In the genomic region with DNA sequence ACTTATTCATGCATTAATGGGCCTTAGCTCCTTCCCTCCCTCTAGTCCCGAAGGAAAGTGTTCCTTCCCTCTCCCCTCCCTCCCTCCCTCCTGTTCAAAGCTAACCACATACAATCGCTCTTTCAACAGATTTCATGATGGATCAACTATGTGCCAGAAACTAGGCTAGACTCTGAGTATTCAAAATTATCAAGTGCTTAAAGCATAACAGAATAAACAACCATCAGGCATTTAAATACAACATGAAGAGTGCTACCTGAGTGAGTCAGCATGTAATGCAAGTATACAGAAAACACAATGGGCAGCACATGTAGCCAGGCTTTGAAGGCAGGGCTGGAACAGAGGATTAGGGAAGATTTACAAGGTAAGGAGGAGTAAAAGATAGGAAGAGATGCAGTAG, we compare ENCODE assay signal across 20 cellular contexts. TPM values are rescaled to one million over a fixed set of nuclear protein-coding genes. Genes with fewer than 3 reads are reported as not detected.
DNase-seq lines count a peak whose midpoint lies in the region; ATAC-seq and TF ChIP-seq lines count a peak whose summit lies in the region.
"Had no signal": no experiment of that assay in that cellular context is flagged by ENCODE, and none has a peak within 500 bp of the region (broad histone marks: within the 10 kb centered on the region; RNA-seq: fewer than 3 reads in every experiment).

No MANE protein-coding gene starts in this region.

- no peak overlapping the region for H3K4me3 Mint-ChIP-seq in endodermal cell
- H3K4me3 Mint-ChIP-seq: activated CD4-positive, alpha-beta T cell treated with anti-CD3 and anti-CD28 coated beads for 36 hours; effector memory CD8-positive, alpha-beta T cell; natural killer cell treated with Interleukin-12 subunit alpha and Interleukin-12 subunit beta and Interleukin-15 and Interleukin-18, amount 100 ng/mL, for 72 hours had no signal

- POLR2A ChIA-PET in PC-3 (lab: Charles Lee; ENCODE audit: unreplicated experiment) (no interaction called here), GM10248 (lab: Yijun Ruan, JAX) (no interaction called here)

- H2AFZ ChIP-seq in PC-3 (ENCODE audit: low read length), result no peak overlapping the region

- H3K36me3 Mint-ChIP-seq in endodermal cell (ENCODE audit: low read depth), result peaks cover 18% of the 10 kb centered on the region

- H3K27me3 Mint-ChIP-seq in endodermal cell (ENCODE audit: insufficient read depth), result no peaks in the 10 kb centered on the region
- H3K27me3 Mint-ChIP-seq: activated CD4-positive, alpha-beta T cell treated with anti-CD3 and anti-CD28 coated beads for 36 hours; effector memory CD8-positive, alpha-beta T cell; natural killer cell treated with Interleukin-12 subunit alpha and Interleukin-12 subunit beta and Interleukin-15 and Interleukin-18, amount 100 ng/mL, for 72 hours had no signal

- H3K9me2 ChIP-seq in PC-3 (replicated peaks; ENCODE audit: low read length), result no peaks in the 10 kb centered on the region

- H3K27ac Mint-ChIP-seq in endodermal cell, result peak overlapping the region; percentile 2
- H3K27ac Mint-ChIP-seq: activated CD4-positive, alpha-beta T cell treated with anti-CD3 and anti-CD28 coated beads for 36 hours; natural killer cell treated with Interleukin-12 subunit alpha and Interleukin-12 subunit beta and Interleukin-15 and Interleukin-18, amount 100 ng/mL, for 72 hours had no signal

- TF ChIP-seq CTCF in endodermal cell (conservative IDR thresholded peaks at IDR 0.05) (no peak), lower lobe of right lung (IDR thresholded peaks at IDR 0.05) (no peak), PC-3 (conservative IDR thresholded peaks at IDR 0.05; ENCODE audit: low read depth, low read length) (no peak), GM10248 (IDR thresholded peaks at IDR 0.05; ENCODE audit: control extremely low read depth, extremely low read depth, low read depth, missing control alignments) (no peak)

- H3K79me2 ChIP-seq in PC-3 (ENCODE audit: low read length), result peaks cover 50% of the 10 kb centered on the region

- 0 out of 2 replicates have a peak, but pooled peaks cover 8% of the 10 kb centered on the region for H4K20me1 ChIP-seq in PC-3 (ENCODE audit: low read length)

- H3K27ac ChIP-seq in endodermal cell (ENCODE audit: low read depth, low read length) (peak overlapping the region; percentile 13), lower lobe of right lung (no peak overlapping the region), PC-3 (ENCODE audit: low read length) (no peak overlapping the region)
- H3K27ac ChIP-seq: gastroesophageal sphincter, thoracic aorta had no signal

- H3F3A ChIP-seq in PC-3 (ENCODE audit: low read length, unreplicated experiment), result no peaks in the 10 kb centered on the region

- intact Hi-C loops in lower lobe of right lung (cut with DNase I) (no loop called here), PC-3 (cut with micrococcal nuclease) (no loop called here), Right ventricle myocardium inferior (cut with DNase I) (no loop called here)

- H3K4me2 ChIP-seq in PC-3 (ENCODE audit: low read length), result no peak overlapping the region

- H3K4me1 Mint-ChIP-seq in endodermal cell, result peaks cover 22% of the 10 kb centered on the region

- H3K4me1 ChIP-seq in endodermal cell (ENCODE audit: control insufficient read depth, insufficient read depth, low read length), result peaks cover 3% of the 10 kb centered on the region
- H3K4me1 ChIP-seq in lower lobe of right lung, result peaks cover 6% of the 10 kb centered on the region
- no peaks in the 10 kb centered on the region for H3K4me1 ChIP-seq in PC-3 (ENCODE audit: insufficient read depth, low read length)

- WGBS in endodermal cell (ENCODE audit: insufficient coverage in 1 of 2, insufficient read length in 1 of 2), 2 experiments, result 38 to 50% methylated on average over 1 to 2 of the region's 2 CpGs

- peaks cover 21% of the 10 kb centered on the region for H3K36me3 ChIP-seq in endodermal cell (ENCODE audit: control insufficient read depth, insufficient read depth, low read length)
- peaks cover 41% of the 10 kb centered on the region for H3K36me3 ChIP-seq in lower lobe of right lung
- H3K36me3 ChIP-seq in PC-3 (ENCODE audit: low read depth, low read length), result peaks cover 9% of the 10 kb centered on the region; the same call in 1 of the 2 replicates

- CTCF ChIA-PET in PC-3 (lab: Charles Lee), result no interaction called here
- CTCF ChIA-PET in GM10248 (lab: Yijun Ruan, JAX), result interaction anchor here (1.4 to 2.0 kb wide), 2 partner anchors 19 to 54 kb away, joined by 3 to 5 read pairs; no protein-coding TSS in a partner anchor

- H3K9me3 ChIP-seq in endodermal cell (ENCODE audit: control insufficient read depth, low read length) (no peaks in the 10 kb centered on the region), lower lobe of right lung (no peaks in the 10 kb centered on the region), PC-3 (ENCODE audit: low read length) (no peaks in the 10 kb centered on the region)
- H3K9me3 ChIP-seq: gastroesophageal sphincter, psoas muscle, thoracic aorta had no signal

- H3K9me3 Mint-ChIP-seq in endodermal cell, result no peaks in the 10 kb centered on the region
- H3K9me3 Mint-ChIP-seq: effector memory CD8-positive, alpha-beta T cell; natural killer cell treated with Interleukin-12 subunit alpha and Interleukin-12 subunit beta and Interleukin-15 and Interleukin-18, amount 100 ng/mL, for 72 hours had no signal

- BruUV-seq in PC-3 (replicated peaks; lab: Mats Ljungman, UMichigan), result no TSS peak

- no peak for TF ChIP-seq RAD21 in Ishikawa (IDR thresholded peaks at IDR 0.05; ENCODE audit: low read depth)

- H3K27me3 ChIP-seq in endodermal cell (ENCODE audit: control insufficient read depth, insufficient read depth, low read length, poor library complexity, severe bottlenecking) (no peaks in the 10 kb centered on the region), lower lobe of right lung (ENCODE audit: low read depth) (no peaks in the 10 kb centered on the region), PC-3 (ENCODE audit: low read length) (no peaks in the 10 kb centered on the region)
- H3K27me3 ChIP-seq: gastroesophageal sphincter had no signal

- no peak overlapping the region for H3K9ac ChIP-seq in endodermal cell (ENCODE audit: extremely low read depth, low read length, poor library complexity, severe bottlenecking)
- no peak overlapping the region for H3K9ac ChIP-seq in PC-3 (ENCODE audit: low read length)

- DNase-seq in DMS53 treated with DMSO at 0.1 percent for 48 hours (lab: John Stamatoyannopoulos, UW; ENCODE audit: unreplicated experiment) (peak; percentile 69), endodermal cell (peak; percentile 53), lower lobe of right lung (no peak), PC-3 (no peak), GM10248 (ENCODE audit: extremely low spot score) (no peak), Right ventricle myocardium inferior (ENCODE audit: missing footprints) (no peak)
- no peak for DNase-seq in activated T-cell treated with anti-CD3 and anti-CD28 coated beads, Interleukin-2, amount 50 U/mL, for 1 hour
- DNase-seq: activated CD4-positive, alpha-beta T cell treated with anti-CD3 and anti-CD28 coated beads for 36 hours; activated effector memory CD4-positive, alpha-beta T cell treated with anti-CD3 and anti-CD28 coated beads, Interleukin-2, amount 50 U/mL, for 16 hours; amniotic stem cell; Calu3; effector memory CD8-positive, alpha-beta T cell; mesenchymal stem cell; psoas muscle had no signal

- no peak overlapping the region for H3K4me3 ChIP-seq in endodermal cell (ENCODE audit: low read length)
- no peak overlapping the region for H3K4me3 ChIP-seq in lower lobe of right lung
- H3K4me3 ChIP-seq in PC-3 (ENCODE audit: low read length), result no peak overlapping the region
- H3K4me3 ChIP-seq: gastroesophageal sphincter, psoas muscle, thoracic aorta had no signal

- TF ChIP-seq EP300 in Ishikawa (IDR thresholded peaks at IDR 0.05; ENCODE audit: borderline replicate concordance), result no peak

- ATAC-seq in lower lobe of right lung, result peak; percentile 46 to 73
- ATAC-seq in PC-3, result no peak; the same call in 1 of the 2 replicates
- no peak for ATAC-seq in Right ventricle myocardium inferior
- ATAC-seq: activated CD4-positive, alpha-beta T cell treated with anti-CD3 and anti-CD28 coated beads for 36 hours; effector memory CD8-positive, alpha-beta T cell; gastroesophageal sphincter; natural killer cell treated with Interleukin-12 subunit alpha and Interleukin-12 subunit beta and Interleukin-15 and Interleukin-18, amount 100 ng/mL, for 72 hours; Panc1; SK-N-SH treated with all-trans-retinoic acid at 6 μM for 48 hours had no signal

TF ChIP-seq in Ishikawa, 13 proteins besides CTCF, POLR2A, EP300 and RAD21:
- TF ChIP-seq EGR1 (IDR thresholded peaks at IDR 0.05), result no peak
- TF ChIP-seq, protein P1, sequence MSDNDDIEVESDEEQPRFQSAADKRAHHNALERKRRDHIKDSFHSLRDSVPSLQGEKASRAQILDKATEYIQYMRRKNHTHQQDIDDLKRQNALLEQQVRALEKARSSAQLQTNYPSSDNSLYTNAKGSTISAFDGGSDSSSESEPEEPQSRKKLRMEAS (IDR thresholded peaks at IDR 0.05), result 0 out of 2 replicates have a peak, but pooled peaks have one; percentile 34
TF ChIP-seq in Ishikawa: peak in this region for 1.

RNA-seq across cellular contexts. Expression of gene CHCHD3, which starts 11.3 kb away (rescaled TPM):
- total RNA-seq in endodermal cell (10 to 100 TPM; 70.4 to 75.2 TPM), lower lobe of right lung (38.5 TPM), PC-3 (2014; rRNA removed) (139 and 149 TPM in 2 replicates), Right ventricle myocardium inferior (169 TPM)
- 92.4 TPM for polyA plus RNA-seq in endodermal cell (2013, experiment 1 of 2)
- polyA plus RNA-seq in endodermal cell (2013, experiment 2 of 2), result 86.5 TPM

Comparison
In these comparisons a context has a peak if more than half of its experiments do, and no peak if none do; other contexts are left out.
1. DNase-seq: peak in DMS53 treated with DMSO at 0.1 percent for 48 hours (single experiment) and endodermal cell (single experiment); none in lower lobe of right lung (single experiment), PC-3 (single experiment), activated T-cell treated with anti-CD3 and anti-CD28 coated beads, Interleukin-2, amount 50 U/mL, for 1 hour (single experiment), GM10248 (single experiment) and Right ventricle myocardium inferior (single experiment).
2. ATAC-seq: peak in lower lobe of right lung (2 of 2); none in PC-3 (single experiment) and Right ventricle myocardium inferior (single experiment).